ENCODE assay signal across 22 cellular contexts in genomic region chr10:49010831-49011230, GRCh38.
"Had no signal": no experiment of that assay in that cellular context is flagged by ENCODE, and none has a peak within 500 bp of the region (broad histone marks: within the 10 kb centered on the region; RNA-seq: fewer than 3 reads in every experiment).

No MANE protein-coding gene starts in this region.

- H3K27ac ChIP-seq: colonic mucosa, esophagus squamous epithelium, lower lobe of right lung, stomach, thyroid gland had no signal

- H3K9me3 ChIP-seq: colonic mucosa, esophagus squamous epithelium, heart right ventricle, lower lobe of right lung, ovary, stomach, thyroid gland had no signal

- H3K36me3 ChIP-seq: colonic mucosa, esophagus squamous epithelium, heart right ventricle, lower lobe of right lung, ovary, stomach, thyroid gland had no signal

- ATAC-seq: effector memory CD8-positive, alpha-beta T cell; heart right ventricle; left ventricle myocardium superior; lower lobe of right lung; natural killer cell treated with Interleukin-12 subunit alpha and Interleukin-12 subunit beta and Interleukin-15 and Interleukin-18, amount 100 ng/mL, for 72 hours; sciatic nerve; stimulated activated effector memory CD8-positive, alpha-beta T cell treated with anti-CD3 and anti-CD28 coated beads, Interleukin-12 subunit alpha, Interleukin-12 subunit beta, amount 100 ng/mL, for 72 hours had no signal

- H3K27me3 ChIP-seq: colonic mucosa, heart right ventricle, ovary, stomach, thyroid gland had no signal

- DNase-seq: dermis blood vessel endothelial cell; effector memory CD8-positive, alpha-beta T cell; erythroblast; esophagus squamous epithelium; foreskin melanocyte; glutamatergic neuron; heart right ventricle; hippocampal formation; left ventricle myocardium superior; lower lobe of right lung; naive B cell; ovary; stimulated activated CD4-positive, alpha-beta T cell treated with anti-CD3 and anti-CD28 coated beads, Interleukin-2, amount 100 ng/mL, for 24 hours; stimulated activated CD4-positive, alpha-beta T cell treated with anti-CD3 and anti-CD28 coated beads, Interleukin-4, amount 100 ng/mL, for 24 hours; stimulated activated naive CD4-positive, alpha-beta T cell treated with Interleukin-2 at 50 U/mL for 16 hours; stomach; thyroid gland; trophoblast cell had no signal

- H3K4me3 ChIP-seq: colonic mucosa, esophagus squamous epithelium, heart right ventricle, lower lobe of right lung, ovary, stomach, thyroid gland had no signal
